ENCODE assay signal across 1 cellular context in genomic region chr19:19366691-19367396, GRCh38.
TF ChIP-seq lines count a peak whose summit lies in the region.

No MANE protein-coding gene starts in this region.

TF ChIP-seq in HepG2, 621 proteins besides CTCF, POLR2A, EP300 and RAD21 (continued from another document and continues in another):
- TF ChIP-seq, protein P1, sequence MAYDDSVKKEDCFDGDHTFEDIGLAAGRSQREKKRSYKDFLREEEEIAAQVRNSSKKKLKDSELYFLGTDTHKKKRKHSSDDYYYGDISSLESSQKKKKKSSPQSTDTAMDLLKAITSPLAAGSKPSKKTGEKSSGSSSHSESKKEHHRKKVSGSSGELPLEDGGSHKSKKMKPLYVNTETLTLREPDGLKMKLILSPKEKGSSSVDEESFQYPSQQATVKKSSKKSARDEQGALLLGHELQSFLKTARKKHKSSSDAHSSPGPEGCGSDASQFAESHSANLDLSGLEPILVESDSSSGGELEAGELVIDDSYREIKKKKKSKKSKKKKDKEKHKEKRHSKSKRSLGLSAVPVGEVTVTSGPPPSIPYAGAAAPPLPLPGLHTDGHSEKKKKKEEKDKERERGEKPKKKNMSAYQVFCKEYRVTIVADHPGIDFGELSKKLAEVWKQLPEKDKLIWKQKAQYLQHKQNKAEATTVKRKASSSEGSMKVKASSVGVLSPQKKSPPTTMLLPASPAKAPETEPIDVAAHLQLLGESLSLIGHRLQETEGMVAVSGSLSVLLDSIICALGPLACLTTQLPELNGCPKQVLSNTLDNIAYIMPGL (CRISPR knock-in tag; IDR thresholded peaks at IDR 0.05; ENCODE audit: borderline replicate concordance in 1 of 2, low read depth in 1 of 2): peak; percentile 88 to 92; a peak in 3 of 4 replicates
- TF ChIP-seq ZNF160 (CRISPR knock-in tag; IDR thresholded peaks at IDR 0.05) (0 out of 2 replicates have a peak, but pooled peaks have one; percentile 57), ATF2 (CRISPR knock-in tag; IDR thresholded peaks at IDR 0.05) (peak; percentile 81), ZNF598 (CRISPR knock-in tag; IDR thresholded peaks at IDR 0.05; ENCODE audit: borderline replicate concordance) (peak; percentile 94), HOXA3 (CRISPR knock-in tag; IDR thresholded peaks at IDR 0.05) (peak; percentile 84; the same call in 1 of the 2 replicates), ZNF672 (CRISPR knock-in tag; IDR thresholded peaks at IDR 0.05) (no peak), ZKSCAN1 (IDR thresholded peaks at IDR 0.05; ENCODE audit: low read length) (peak; percentile 96), IKZF5 (CRISPR knock-in tag; IDR thresholded peaks at IDR 0.05) (peak; percentile 93), TP53 (CRISPR knock-in tag; conservative IDR thresholded peaks at IDR 0.05) (no peak), MYNN (CRISPR knock-in tag; IDR thresholded peaks at IDR 0.05; ENCODE audit: low read depth) (0 out of 2 replicates have a peak, but pooled peaks have one; percentile 56), YEATS4 (CRISPR knock-in tag; IDR thresholded peaks at IDR 0.05; ENCODE audit: borderline replicate concordance) (peak; percentile 75; the same call in 1 of the 2 replicates), SIN3A (IDR thresholded peaks at IDR 0.05; ENCODE audit: borderline replicate concordance, low read depth, low read length) (0 out of 2 replicates have a peak, but pooled peaks have one; percentile 59), ZNF276 (CRISPR knock-in tag; IDR thresholded peaks at IDR 0.05; ENCODE audit: low read depth) (peak; percentile 45; the same call in 1 of the 2 replicates), FOSL1 (CRISPR knock-in tag; IDR thresholded peaks at IDR 0.05; ENCODE audit: borderline replicate concordance) (no peak), ZNF503 (CRISPR knock-in tag; IDR thresholded peaks at IDR 0.05) (no peak), NFATC3 (CRISPR knock-in tag; IDR thresholded peaks at IDR 0.05) (no peak), NR3C1 (CRISPR knock-in tag; IDR thresholded peaks at IDR 0.05) (no peak), ZBTB38 (CRISPR knock-in tag; IDR thresholded peaks at IDR 0.05) (peak; percentile 89), ZMYM4 (CRISPR knock-in tag; IDR thresholded peaks at IDR 0.05) (peak; percentile 88), KDM6A (CRISPR knock-in tag; IDR thresholded peaks at IDR 0.05; ENCODE audit: low read depth) (no peak), ZNF225 (CRISPR knock-in tag; IDR thresholded peaks at IDR 0.05) (0 out of 2 replicates have a peak, but pooled peaks have one; percentile 43), ATF1 (CRISPR knock-in tag; IDR thresholded peaks at IDR 0.05) (peak; percentile 66), PRDM10 (CRISPR knock-in tag; IDR thresholded peaks at IDR 0.05; ENCODE audit: low read depth) (peak; percentile 93), ZNF615 (CRISPR knock-in tag; IDR thresholded peaks at IDR 0.05; ENCODE audit: borderline replicate concordance) (peak; percentile 55; the same call in 1 of the 2 replicates), DR1 (CRISPR knock-in tag; IDR thresholded peaks at IDR 0.05) (no peak)
- TF ChIP-seq, protein P2, sequence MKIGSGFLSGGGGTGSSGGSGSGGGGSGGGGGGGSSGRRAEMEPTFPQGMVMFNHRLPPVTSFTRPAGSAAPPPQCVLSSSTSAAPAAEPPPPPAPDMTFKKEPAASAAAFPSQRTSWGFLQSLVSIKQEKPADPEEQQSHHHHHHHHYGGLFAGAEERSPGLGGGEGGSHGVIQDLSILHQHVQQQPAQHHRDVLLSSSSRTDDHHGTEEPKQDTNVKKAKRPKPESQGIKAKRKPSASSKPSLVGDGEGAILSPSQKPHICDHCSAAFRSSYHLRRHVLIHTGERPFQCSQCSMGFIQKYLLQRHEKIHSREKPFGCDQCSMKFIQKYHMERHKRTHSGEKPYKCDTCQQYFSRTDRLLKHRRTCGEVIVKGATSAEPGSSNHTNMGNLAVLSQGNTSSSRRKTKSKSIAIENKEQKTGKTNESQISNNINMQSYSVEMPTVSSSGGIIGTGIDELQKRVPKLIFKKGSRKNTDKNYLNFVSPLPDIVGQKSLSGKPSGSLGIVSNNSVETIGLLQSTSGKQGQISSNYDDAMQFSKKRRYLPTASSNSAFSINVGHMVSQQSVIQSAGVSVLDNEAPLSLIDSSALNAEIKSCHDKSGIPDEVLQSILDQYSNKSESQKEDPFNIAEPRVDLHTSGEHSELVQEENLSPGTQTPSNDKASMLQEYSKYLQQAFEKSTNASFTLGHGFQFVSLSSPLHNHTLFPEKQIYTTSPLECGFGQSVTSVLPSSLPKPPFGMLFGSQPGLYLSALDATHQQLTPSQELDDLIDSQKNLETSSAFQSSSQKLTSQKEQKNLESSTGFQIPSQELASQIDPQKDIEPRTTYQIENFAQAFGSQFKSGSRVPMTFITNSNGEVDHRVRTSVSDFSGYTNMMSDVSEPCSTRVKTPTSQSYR (CRISPR knock-in tag; IDR thresholded peaks at IDR 0.05; ENCODE audit: borderline replicate concordance): peak; percentile 26; the same call in 1 of the 2 replicates
- TF ChIP-seq, protein P3, sequence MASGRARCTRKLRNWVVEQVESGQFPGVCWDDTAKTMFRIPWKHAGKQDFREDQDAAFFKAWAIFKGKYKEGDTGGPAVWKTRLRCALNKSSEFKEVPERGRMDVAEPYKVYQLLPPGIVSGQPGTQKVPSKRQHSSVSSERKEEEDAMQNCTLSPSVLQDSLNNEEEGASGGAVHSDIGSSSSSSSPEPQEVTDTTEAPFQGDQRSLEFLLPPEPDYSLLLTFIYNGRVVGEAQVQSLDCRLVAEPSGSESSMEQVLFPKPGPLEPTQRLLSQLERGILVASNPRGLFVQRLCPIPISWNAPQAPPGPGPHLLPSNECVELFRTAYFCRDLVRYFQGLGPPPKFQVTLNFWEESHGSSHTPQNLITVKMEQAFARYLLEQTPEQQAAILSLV (CRISPR knock-in tag; IDR thresholded peaks at IDR 0.05; ENCODE audit: borderline replicate concordance): 0 out of 2 replicates have a peak, but pooled peaks have one; percentile 27
- TF ChIP-seq, protein P4, sequence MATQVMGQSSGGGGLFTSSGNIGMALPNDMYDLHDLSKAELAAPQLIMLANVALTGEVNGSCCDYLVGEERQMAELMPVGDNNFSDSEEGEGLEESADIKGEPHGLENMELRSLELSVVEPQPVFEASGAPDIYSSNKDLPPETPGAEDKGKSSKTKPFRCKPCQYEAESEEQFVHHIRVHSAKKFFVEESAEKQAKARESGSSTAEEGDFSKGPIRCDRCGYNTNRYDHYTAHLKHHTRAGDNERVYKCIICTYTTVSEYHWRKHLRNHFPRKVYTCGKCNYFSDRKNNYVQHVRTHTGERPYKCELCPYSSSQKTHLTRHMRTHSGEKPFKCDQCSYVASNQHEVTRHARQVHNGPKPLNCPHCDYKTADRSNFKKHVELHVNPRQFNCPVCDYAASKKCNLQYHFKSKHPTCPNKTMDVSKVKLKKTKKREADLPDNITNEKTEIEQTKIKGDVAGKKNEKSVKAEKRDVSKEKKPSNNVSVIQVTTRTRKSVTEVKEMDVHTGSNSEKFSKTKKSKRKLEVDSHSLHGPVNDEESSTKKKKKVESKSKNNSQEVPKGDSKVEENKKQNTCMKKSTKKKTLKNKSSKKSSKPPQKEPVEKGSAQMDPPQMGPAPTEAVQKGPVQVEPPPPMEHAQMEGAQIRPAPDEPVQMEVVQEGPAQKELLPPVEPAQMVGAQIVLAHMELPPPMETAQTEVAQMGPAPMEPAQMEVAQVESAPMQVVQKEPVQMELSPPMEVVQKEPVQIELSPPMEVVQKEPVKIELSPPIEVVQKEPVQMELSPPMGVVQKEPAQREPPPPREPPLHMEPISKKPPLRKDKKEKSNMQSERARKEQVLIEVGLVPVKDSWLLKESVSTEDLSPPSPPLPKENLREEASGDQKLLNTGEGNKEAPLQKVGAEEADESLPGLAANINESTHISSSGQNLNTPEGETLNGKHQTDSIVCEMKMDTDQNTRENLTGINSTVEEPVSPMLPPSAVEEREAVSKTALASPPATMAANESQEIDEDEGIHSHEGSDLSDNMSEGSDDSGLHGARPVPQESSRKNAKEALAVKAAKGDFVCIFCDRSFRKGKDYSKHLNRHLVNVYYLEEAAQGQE (IDR thresholded peaks at IDR 0.05; ENCODE audit: borderline replicate concordance in 1 of 2, low read depth in 1 of 2, low read length in 2 of 2): peak in 1 of 2 experiments; percentile 37; a peak in 1 of 4 replicates
- TF ChIP-seq, protein P5, sequence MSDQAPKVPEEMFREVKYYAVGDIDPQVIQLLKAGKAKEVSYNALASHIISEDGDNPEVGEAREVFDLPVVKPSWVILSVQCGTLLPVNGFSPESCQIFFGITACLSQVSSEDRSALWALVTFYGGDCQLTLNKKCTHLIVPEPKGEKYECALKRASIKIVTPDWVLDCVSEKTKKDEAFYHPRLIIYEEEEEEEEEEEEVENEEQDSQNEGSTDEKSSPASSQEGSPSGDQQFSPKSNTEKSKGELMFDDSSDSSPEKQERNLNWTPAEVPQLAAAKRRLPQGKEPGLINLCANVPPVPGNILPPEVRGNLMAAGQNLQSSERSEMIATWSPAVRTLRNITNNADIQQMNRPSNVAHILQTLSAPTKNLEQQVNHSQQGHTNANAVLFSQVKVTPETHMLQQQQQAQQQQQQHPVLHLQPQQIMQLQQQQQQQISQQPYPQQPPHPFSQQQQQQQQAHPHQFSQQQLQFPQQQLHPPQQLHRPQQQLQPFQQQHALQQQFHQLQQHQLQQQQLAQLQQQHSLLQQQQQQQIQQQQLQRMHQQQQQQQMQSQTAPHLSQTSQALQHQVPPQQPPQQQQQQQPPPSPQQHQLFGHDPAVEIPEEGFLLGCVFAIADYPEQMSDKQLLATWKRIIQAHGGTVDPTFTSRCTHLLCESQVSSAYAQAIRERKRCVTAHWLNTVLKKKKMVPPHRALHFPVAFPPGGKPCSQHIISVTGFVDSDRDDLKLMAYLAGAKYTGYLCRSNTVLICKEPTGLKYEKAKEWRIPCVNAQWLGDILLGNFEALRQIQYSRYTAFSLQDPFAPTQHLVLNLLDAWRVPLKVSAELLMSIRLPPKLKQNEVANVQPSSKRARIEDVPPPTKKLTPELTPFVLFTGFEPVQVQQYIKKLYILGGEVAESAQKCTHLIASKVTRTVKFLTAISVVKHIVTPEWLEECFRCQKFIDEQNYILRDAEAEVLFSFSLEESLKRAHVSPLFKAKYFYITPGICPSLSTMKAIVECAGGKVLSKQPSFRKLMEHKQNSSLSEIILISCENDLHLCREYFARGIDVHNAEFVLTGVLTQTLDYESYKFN (CRISPR knock-in tag; conservative IDR thresholded peaks at IDR 0.05): peak; percentile 56
